Comparison of ENCODE assay signal across 8 cellular contexts in genomic region chr10:7872041-7872442, GRCh38. TPM values are rescaled to one million over a fixed set of nuclear protein-coding genes. Genes with fewer than 3 reads are reported as not detected.
A peak's percentile ranks its signal among the peaks of the same experiment; 100 is the strongest.
DNase-seq lines count a peak whose midpoint lies in the region; ATAC-seq and TF ChIP-seq lines count a peak whose summit lies in the region.

No MANE protein-coding gene starts in this region.

- no peaks in the 10 kb centered on the region for H3K9me3 Mint-ChIP-seq in chondrocyte (ENCODE audit: low read depth)

- DNase-seq in ACHN, result peak; percentile 33
- DNase-seq in GM03348 (ENCODE audit: low spot score), result peak; percentile 52
- peak; percentile 34 for DNase-seq in NOMO-1 treated with DMSO at 0.1 percent for 48 hours (lab: John Stamatoyannopoulos, UW; ENCODE audit: unreplicated experiment)
- DNase-seq in chondrocyte (ENCODE audit: low spot score), result no peak
- peak; percentile 18 for DNase-seq in midbrain (lab: John Stamatoyannopoulos, UW)
- no peak for DNase-seq in dedifferentiated amniotic fluid mesenchymal stem cell (ENCODE audit: extremely low spot score)
- DNase-seq in HPDE6-E6E7 (ENCODE audit: extremely low spot score), result no peak

- H3K27me3 Mint-ChIP-seq in chondrocyte (ENCODE audit: low read depth), result no peaks in the 10 kb centered on the region

- in situ Hi-C loops in ACHN (cut with HindIII; ENCODE audit: low pct_ligation_motif_present, low pct_unique_long_range_greater_than_20kb, low sequenced_read_pairs), result no loop called here

- no peak for ATAC-seq in HG03159 (IDR thresholded peaks at IDR 0.05; ENCODE audit: unreplicated experiment)

- TF ChIP-seq CTCF in chondrocyte (IDR thresholded peaks at IDR 0.05), result peak; percentile 95

- no peaks in the 10 kb centered on the region for H3K36me3 Mint-ChIP-seq in chondrocyte (ENCODE audit: low read depth)

- no peak overlapping the region for H3K27ac Mint-ChIP-seq in chondrocyte (ENCODE audit: unreplicated experiment)

- peak overlapping the region; percentile 77 for H3K4me3 Mint-ChIP-seq in chondrocyte (ENCODE audit: unreplicated experiment)

- H3K4me1 Mint-ChIP-seq in chondrocyte (ENCODE audit: low read depth), result peaks cover 3% of the 10 kb centered on the region

RNA-seq across cellular contexts. Expression of gene TAF3, which starts 53.7 kb away (rescaled TPM):
- total RNA-seq in chondrocyte, result 6.2 to 8.6 TPM (median 7.2 TPM) in 3 replicates

Comparison
In these comparisons a context has a peak if more than half of its experiments do, and no peak if none do; other contexts are left out.
1. DNase-seq: peak in ACHN (single experiment), GM03348 (single experiment), NOMO-1 treated with DMSO at 0.1 percent for 48 hours (single experiment) and midbrain (single experiment); none in chondrocyte (single experiment), dedifferentiated amniotic fluid mesenchymal stem cell (single experiment) and HPDE6-E6E7 (single experiment).